Comparison of ENCODE assay signal across 10 cellular contexts in the genomic region with DNA sequence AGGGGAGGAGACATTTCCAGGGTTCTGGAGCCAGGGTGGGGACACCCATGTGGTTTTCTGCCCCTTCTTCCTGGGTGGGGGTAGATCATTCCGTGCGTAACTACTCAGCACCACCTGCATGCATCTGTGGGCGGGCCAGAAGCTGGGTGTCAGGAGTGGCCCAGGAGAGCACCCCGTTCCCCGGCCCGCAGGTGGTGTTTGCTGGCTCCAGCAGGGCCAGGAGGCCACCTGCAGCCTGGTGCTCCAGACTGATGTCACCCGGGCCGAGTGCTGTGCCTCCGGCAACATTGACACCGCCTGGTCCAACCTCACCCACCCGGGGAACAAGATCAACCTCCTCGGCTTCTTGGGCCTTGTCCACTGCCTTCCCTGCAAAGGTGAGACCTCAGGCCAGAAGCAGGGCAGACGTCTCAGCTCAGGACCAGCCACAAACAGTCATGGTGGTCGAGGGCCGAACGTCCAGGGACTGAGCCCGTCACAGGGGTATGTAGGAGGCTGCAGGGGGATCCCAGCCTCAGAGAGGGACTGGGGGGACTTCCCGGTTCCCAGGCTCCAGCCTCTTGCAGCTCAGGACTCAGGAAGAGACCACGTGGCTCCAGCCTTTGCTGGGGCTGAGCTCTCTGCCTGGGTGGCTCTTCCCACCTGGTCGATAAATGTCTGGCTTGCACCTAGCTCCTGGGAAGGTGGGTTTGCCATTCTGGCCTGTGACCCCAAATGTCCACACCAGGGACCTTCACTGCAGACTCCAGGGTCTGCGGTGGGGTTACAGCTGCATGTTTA. TPM values are rescaled to one million over a fixed set of nuclear protein-coding genes. Genes with fewer than 3 reads are reported as not detected.
A peak's percentile ranks its signal among the peaks of the same experiment; 100 is the strongest.
DNase-seq lines count a peak whose midpoint lies in the region; ATAC-seq, FAIRE-seq and TF ChIP-seq lines count a peak whose summit lies in the region.
"Had no signal": no experiment of that assay in that cellular context is flagged by ENCODE, and none has a peak within 500 bp of the region (broad histone marks: within the 10 kb centered on the region; RNA-seq: fewer than 3 reads in every experiment).

No MANE protein-coding gene starts in this region.

- TF ChIP-seq EP300 in transverse colon (IDR thresholded peaks at IDR 0.05; ENCODE audit: low read depth): no peak

- H3K36me3 ChIP-seq in kidney (ENCODE audit: control insufficient read depth in 1 of 2, insufficient read depth in 2 of 2, low read length in 2 of 2) (no peaks in the 10 kb centered on the region), transverse colon (no peaks in the 10 kb centered on the region)
- H3K36me3 ChIP-seq: HAP-1 had no signal

- CTCF ChIA-PET in activated CD8-positive, alpha-beta T cell treated with anti-CD3 and anti-CD28 coated beads for 36 hours (lab: Charles Lee): interaction anchor here (1.1 to 1.2 kb wide), 2 partner anchors 30 to 172 kb away, joined by 3 read pairs; no protein-coding TSS in a partner anchor
- CTCF ChIA-PET in activated CD8-positive, alpha-beta T cell treated with anti-CD3 and anti-CD28 coated beads, Interleukin-2, amount 10 ng/mL, durations not matched to agents 7 days and 5 days (lab: Charles Lee): interaction anchor here (1.5 kb wide), 1 partner anchor 56 kb away, joined by 6 read pairs; no protein-coding TSS in a partner anchor

- in situ Hi-C loops in transverse colon (cut with MboI; ENCODE audit: low pct_ligation_motif_present in 1 of 4, low pct_unique_long_range_greater_than_20kb in 1 of 4, low sequenced_read_pairs in 3 of 4): no loop called here

- H3K4me1 ChIP-seq in kidney (ENCODE audit: control insufficient read depth in 1 of 2, insufficient read depth in 1 of 2, low read depth in 1 of 2, low read length in 2 of 2) (peaks cover 0 to 19% of the 10 kb centered on the region in 2 donors), transverse colon (peaks cover 7 to 32% (median 28%) of the 10 kb centered on the region in 4 donors)

- ATAC-seq in activated CD8-positive, alpha-beta T cell treated with anti-CD3 and anti-CD28 coated beads for 36 hours: no peak
- ATAC-seq in activated CD8-positive, alpha-beta T cell treated with anti-CD3 and anti-CD28 coated beads, Interleukin-2, amount 10 ng/mL, durations not matched to agents 7 days and 5 days: no peak

- intact Hi-C loops in activated CD8-positive, alpha-beta T cell treated with anti-CD3 and anti-CD28 coated beads for 36 hours (cut with micrococcal nuclease): no loop called here
- intact Hi-C loops in kidney (cut with DNase I) (no loop called here), transverse colon (cut with DNase I; ENCODE audit: low total_unique reads) (no loop called here)
- intact Hi-C loops in activated CD4-positive, alpha-beta T cell treated with anti-CD3 and anti-CD28 coated beads, Interleukin-2, amount 10 ng/mL, durations not matched to agents 24 days and 14 days (cut with micrococcal nuclease): no loop called here

- no peaks in the 10 kb centered on the region for H3K9me3 ChIP-seq in kidney (ENCODE audit: control insufficient read depth in 1 of 2, low read length in 2 of 2)
- H3K9me3 ChIP-seq in transverse colon: no peaks in the 10 kb centered on the region
- H3K9me3 ChIP-seq: HAP-1 had no signal

- H3K27me3 ChIP-seq in transverse colon: peaks cover 34% of the 10 kb centered on the region

- H3K27ac ChIP-seq in kidney (ENCODE audit: low read depth in 2 of 2, low read length in 2 of 2) (peak overlapping the region; percentile 63 to 67), transverse colon (peak overlapping the region; percentile 71 to 99 (median 96))

- no peak for TF ChIP-seq POLR2A in transverse colon (IDR thresholded peaks at IDR 0.05)

- peaks cover 5% of the 10 kb centered on the region for H3K4me1 Mint-ChIP-seq in activated CD8-positive, alpha-beta T cell treated with anti-CD3 and anti-CD28 coated beads for 36 hours (ENCODE audit: low read depth)
- H3K4me1 Mint-ChIP-seq in activated CD8-positive, alpha-beta T cell treated with anti-CD3 and anti-CD28 coated beads, Interleukin-2, amount 10 ng/mL, durations not matched to agents 7 days and 5 days (ENCODE audit: low read depth): peaks cover 9% of the 10 kb centered on the region
- H3K4me1 Mint-ChIP-seq in activated CD4-positive, alpha-beta T cell treated with anti-CD3 and anti-CD28 coated beads, Interleukin-2, amount 10 ng/mL, durations not matched to agents 24 days and 14 days: peaks cover 4% of the 10 kb centered on the region
- peaks cover 0 to 7% of the 10 kb centered on the region in 2 donors for H3K4me1 Mint-ChIP-seq in immature natural killer cell

- POLR2A ChIA-PET in activated CD8-positive, alpha-beta T cell treated with anti-CD3 and anti-CD28 coated beads for 36 hours (lab: Charles Lee): no interaction called here
- POLR2A ChIA-PET in activated CD8-positive, alpha-beta T cell treated with anti-CD3 and anti-CD28 coated beads, Interleukin-2, amount 10 ng/mL, durations not matched to agents 7 days and 5 days (lab: Charles Lee): interaction anchor here (0.6 to 0.7 kb wide), 2 partner anchors 59 to 106 kb away, joined by 3 read pairs; no protein-coding TSS in a partner anchor

- peaks cover 17% of the 10 kb centered on the region for H3K27me3 Mint-ChIP-seq in activated CD8-positive, alpha-beta T cell treated with anti-CD3 and anti-CD28 coated beads for 36 hours
- peaks cover 17% of the 10 kb centered on the region for H3K27me3 Mint-ChIP-seq in activated CD8-positive, alpha-beta T cell treated with anti-CD3 and anti-CD28 coated beads, Interleukin-2, amount 10 ng/mL, durations not matched to agents 7 days and 5 days (ENCODE audit: low read depth)
- peaks cover 13% of the 10 kb centered on the region for H3K27me3 Mint-ChIP-seq in activated CD4-positive, alpha-beta T cell treated with anti-CD3 and anti-CD28 coated beads, Interleukin-2, amount 10 ng/mL, durations not matched to agents 24 days and 14 days
- peaks cover 12 to 15% (median 15%) of the 10 kb centered on the region in 3 donors for H3K27me3 Mint-ChIP-seq in immature natural killer cell (ENCODE audit: low read depth in 3 of 3)

- peak overlapping the region; percentile 75 for H3K4me3 ChIP-seq in WI38 (ENCODE audit: low read depth, low read length)
- no peak overlapping the region for H3K4me3 ChIP-seq in kidney (ENCODE audit: low read length in 2 of 2)
- H3K4me3 ChIP-seq in transverse colon: peak overlapping the region in 2 of 4 donors; percentile 41 to 49
- H3K4me3 ChIP-seq: HAP-1 had no signal

- no peak overlapping the region for H3K27ac Mint-ChIP-seq in activated CD8-positive, alpha-beta T cell treated with anti-CD3 and anti-CD28 coated beads for 36 hours
- no peak overlapping the region for H3K27ac Mint-ChIP-seq in activated CD8-positive, alpha-beta T cell treated with anti-CD3 and anti-CD28 coated beads, Interleukin-2, amount 10 ng/mL, durations not matched to agents 7 days and 5 days
- no peak overlapping the region for H3K27ac Mint-ChIP-seq in activated CD4-positive, alpha-beta T cell treated with anti-CD3 and anti-CD28 coated beads, Interleukin-2, amount 10 ng/mL, durations not matched to agents 24 days and 14 days
- H3K27ac Mint-ChIP-seq in immature natural killer cell: no peak overlapping the region

- FAIRE-seq in kidney (lab: Jason Lieb, UNC): no peak

- H3K36me3 Mint-ChIP-seq in activated CD8-positive, alpha-beta T cell treated with anti-CD3 and anti-CD28 coated beads for 36 hours (ENCODE audit: low read depth): no peaks in the 10 kb centered on the region
- H3K36me3 Mint-ChIP-seq in activated CD8-positive, alpha-beta T cell treated with anti-CD3 and anti-CD28 coated beads, Interleukin-2, amount 10 ng/mL, durations not matched to agents 7 days and 5 days (ENCODE audit: low read depth): no peaks in the 10 kb centered on the region
- H3K36me3 Mint-ChIP-seq in activated CD4-positive, alpha-beta T cell treated with anti-CD3 and anti-CD28 coated beads, Interleukin-2, amount 10 ng/mL, durations not matched to agents 24 days and 14 days (ENCODE audit: low read depth): no peaks in the 10 kb centered on the region
- H3K36me3 Mint-ChIP-seq in immature natural killer cell: no peaks in the 10 kb centered on the region

- WGBS in transverse colon (ENCODE audit: low coverage in 1 of 2), 2 donors: 41 to 90% methylated on average over 2 to 17 of the region's 21 CpGs

- no peak for TF ChIP-seq CTCF in activated CD8-positive, alpha-beta T cell treated with anti-CD3 and anti-CD28 coated beads for 36 hours (IDR thresholded peaks at IDR 0.05)
- no peak for TF ChIP-seq CTCF in WI38 (IDR thresholded peaks at IDR 0.05; ENCODE audit: low read depth, low read length)
- no peak for TF ChIP-seq CTCF in kidney (IDR thresholded peaks at IDR 0.05; ENCODE audit: borderline replicate concordance, extremely low read depth, insufficient read depth)
- no peak for TF ChIP-seq CTCF in transverse colon (IDR thresholded peaks at IDR 0.05)

- no peak overlapping the region for H3K9ac ChIP-seq in kidney (ENCODE audit: low read length in 2 of 2)

- no peaks in the 10 kb centered on the region for H3K9me3 Mint-ChIP-seq in activated CD8-positive, alpha-beta T cell treated with anti-CD3 and anti-CD28 coated beads for 36 hours
- H3K9me3 Mint-ChIP-seq in activated CD8-positive, alpha-beta T cell treated with anti-CD3 and anti-CD28 coated beads, Interleukin-2, amount 10 ng/mL, durations not matched to agents 7 days and 5 days (ENCODE audit: insufficient read depth): no peaks in the 10 kb centered on the region
- no peaks in the 10 kb centered on the region for H3K9me3 Mint-ChIP-seq in activated CD4-positive, alpha-beta T cell treated with anti-CD3 and anti-CD28 coated beads, Interleukin-2, amount 10 ng/mL, durations not matched to agents 24 days and 14 days
- H3K9me3 Mint-ChIP-seq in immature natural killer cell: no peaks in the 10 kb centered on the region

- DNase-seq in activated CD8-positive, alpha-beta T cell treated with anti-CD3 and anti-CD28 coated beads for 36 hours: no peak
- DNase-seq in activated CD8-positive, alpha-beta T cell treated with anti-CD3 and anti-CD28 coated beads, Interleukin-2, amount 10 ng/mL, durations not matched to agents 7 days and 5 days: no peak
- DNase-seq in kidney: peak; percentile 83
- DNase-seq in transverse colon: no peak
- DNase-seq in NCI-H446 treated with DMSO at 0.1 percent for 48 hours (lab: John Stamatoyannopoulos, UW): no peak
- DNase-seq in activated CD4-positive, alpha-beta T cell treated with anti-CD3 and anti-CD28 coated beads, Interleukin-2, amount 10 ng/mL, durations not matched to agents 24 days and 14 days: no peak
- no peak for DNase-seq in immature natural killer cell
- DNase-seq: DMS153 had no signal

- peak overlapping the region; percentile 24 for H3K4me3 Mint-ChIP-seq in activated CD8-positive, alpha-beta T cell treated with anti-CD3 and anti-CD28 coated beads for 36 hours
- H3K4me3 Mint-ChIP-seq in activated CD8-positive, alpha-beta T cell treated with anti-CD3 and anti-CD28 coated beads, Interleukin-2, amount 10 ng/mL, durations not matched to agents 7 days and 5 days: no peak overlapping the region
- H3K4me3 Mint-ChIP-seq in activated CD4-positive, alpha-beta T cell treated with anti-CD3 and anti-CD28 coated beads, Interleukin-2, amount 10 ng/mL, durations not matched to agents 24 days and 14 days: no peak overlapping the region
- no peak overlapping the region for H3K4me3 Mint-ChIP-seq in immature natural killer cell

RNA-seq across cellular contexts. Expression of gene FSTL3, which starts 1.6 kb away (rescaled TPM):
- 10 to 100 TPM; 12.3 TPM for total RNA-seq in activated CD8-positive, alpha-beta T cell treated with anti-CD3 and anti-CD28 coated beads for 36 hours
- total RNA-seq in activated CD8-positive, alpha-beta T cell treated with anti-CD3 and anti-CD28 coated beads, Interleukin-2, amount 10 ng/mL, durations not matched to agents 7 days and 5 days: 1 to 10 TPM; 2.2 to 3.0 TPM
- 63.0 TPM for total RNA-seq in kidney
- 23.9 TPM for polyA plus RNA-seq in kidney (ENCODE audit: insufficient read depth, low read depth, low replicate concordance)
- 10 to 100 TPM; 14.1 to 37.9 (median 31.2) TPM for total RNA-seq in transverse colon
- total RNA-seq in activated CD4-positive, alpha-beta T cell treated with anti-CD3 and anti-CD28 coated beads, Interleukin-2, amount 10 ng/mL, durations not matched to agents 24 days and 14 days: 7.2 and 7.7 TPM in 2 replicates
- polyA plus RNA-seq in immature natural killer cell: 1 to 10 TPM in 2 of 3 donors, not detected in 1; 1.4 to 2.6 TPM

RNA-seq across cellular contexts. Expression of gene RNF126, which starts 14.8 kb away (rescaled TPM):
- 100 to 1,000 TPM in 1 of 2 experiments, 10 to 100 TPM in 1; 99.1 to 101 TPM for total RNA-seq in activated CD8-positive, alpha-beta T cell treated with anti-CD3 and anti-CD28 coated beads for 36 hours
- 10 to 100 TPM; 71.3 to 78.4 TPM for total RNA-seq in activated CD8-positive, alpha-beta T cell treated with anti-CD3 and anti-CD28 coated beads, Interleukin-2, amount 10 ng/mL, durations not matched to agents 7 days and 5 days
- total RNA-seq in kidney (38.0 TPM), transverse colon (100 to 1,000 TPM in 2 of 4 donors, 10 to 100 TPM in 2; 88.6 to 148 (median 102) TPM)
- polyA plus RNA-seq in kidney (ENCODE audit: insufficient read depth, low read depth, low replicate concordance) (33.3 TPM), immature natural killer cell (100 to 1,000 TPM in 1 of 3 donors, 10 to 100 TPM in 2; 78.7 to 119 (median 94.4) TPM)
- 109 and 110 TPM in 2 replicates for total RNA-seq in activated CD4-positive, alpha-beta T cell treated with anti-CD3 and anti-CD28 coated beads, Interleukin-2, amount 10 ng/mL, durations not matched to agents 24 days and 14 days

RNA-seq across cellular contexts. Expression of gene PRSS57, which starts 17.5 kb away (rescaled TPM):
- total RNA-seq in activated CD8-positive, alpha-beta T cell treated with anti-CD3 and anti-CD28 coated beads for 36 hours: not detected
- not detected for total RNA-seq in activated CD8-positive, alpha-beta T cell treated with anti-CD3 and anti-CD28 coated beads, Interleukin-2, amount 10 ng/mL, durations not matched to agents 7 days and 5 days
- total RNA-seq in kidney (not detected), transverse colon (not detected)
- polyA plus RNA-seq in kidney (ENCODE audit: insufficient read depth, low read depth, low replicate concordance) (not detected), immature natural killer cell (10 to 100 TPM in 1 of 3 donors, 1 to 10 TPM in 2; 5.8 to 41.4 (median 6.3) TPM)
- not detected in 2 replicates for total RNA-seq in activated CD4-positive, alpha-beta T cell treated with anti-CD3 and anti-CD28 coated beads, Interleukin-2, amount 10 ng/mL, durations not matched to agents 24 days and 14 days

RNA-seq across cellular contexts. Expression of gene PALM, which starts 30.9 kb away (rescaled TPM):
- under 1 TPM; 0.22 to 0.36 TPM for total RNA-seq in activated CD8-positive, alpha-beta T cell treated with anti-CD3 and anti-CD28 coated beads for 36 hours
- total RNA-seq in activated CD8-positive, alpha-beta T cell treated with anti-CD3 and anti-CD28 coated beads, Interleukin-2, amount 10 ng/mL, durations not matched to agents 7 days and 5 days: not detected
- 49.4 TPM for total RNA-seq in kidney
- polyA plus RNA-seq in kidney (ENCODE audit: insufficient read depth, low read depth, low replicate concordance): 92.3 TPM
- 10 to 100 TPM; 14.1 to 99.3 (median 29.8) TPM for total RNA-seq in transverse colon
- total RNA-seq in activated CD4-positive, alpha-beta T cell treated with anti-CD3 and anti-CD28 coated beads, Interleukin-2, amount 10 ng/mL, durations not matched to agents 24 days and 14 days: 0.24 TPM in 1 of 2 replicates, not detected in the other
- polyA plus RNA-seq in immature natural killer cell: not detected

RNA-seq across cellular contexts. Expression of gene FGF22, which starts 38.1 kb away (rescaled TPM):
- total RNA-seq in activated CD8-positive, alpha-beta T cell treated with anti-CD3 and anti-CD28 coated beads for 36 hours: under 1 TPM in 1 of 2 experiments, not detected in 1; 0.16 TPM
- not detected for total RNA-seq in activated CD8-positive, alpha-beta T cell treated with anti-CD3 and anti-CD28 coated beads, Interleukin-2, amount 10 ng/mL, durations not matched to agents 7 days and 5 days
- 0.19 TPM for total RNA-seq in kidney
- polyA plus RNA-seq in kidney (ENCODE audit: insufficient read depth, low read depth, low replicate concordance): 0.71 TPM
- not detected for total RNA-seq in transverse colon
- total RNA-seq in activated CD4-positive, alpha-beta T cell treated with anti-CD3 and anti-CD28 coated beads, Interleukin-2, amount 10 ng/mL, durations not matched to agents 24 days and 14 days: not detected in 2 replicates
- polyA plus RNA-seq in immature natural killer cell: under 1 TPM in 1 of 3 donors, not detected in 2; 0.54 TPM
